In the genomic region with DNA sequence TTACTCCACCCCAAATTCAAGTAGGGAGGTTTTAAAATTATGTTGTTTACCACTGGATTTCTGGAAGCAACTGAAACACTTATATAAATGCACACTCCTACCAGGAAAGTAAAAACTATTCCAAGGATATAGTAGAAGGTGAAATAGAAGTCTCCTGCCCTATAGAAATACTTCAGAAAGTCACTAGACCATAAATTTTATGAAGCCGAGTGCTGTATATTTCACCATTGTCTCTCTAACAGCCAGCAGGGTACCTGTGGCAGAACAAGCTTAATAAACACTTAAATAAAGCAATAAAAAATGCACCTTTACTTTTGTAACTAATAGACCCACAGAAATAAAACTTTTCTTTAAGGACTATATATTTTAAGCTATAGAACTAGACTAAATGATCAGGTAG, we compare ENCODE assay signal across 27 cellular contexts.
"Had no signal": no experiment of that assay in that cellular context is flagged by ENCODE, and none has a peak within 500 bp of the region (broad histone marks: within the 10 kb centered on the region; RNA-seq: fewer than 3 reads in every experiment).

No MANE protein-coding gene starts in this region.

- H3K36me3 ChIP-seq: esophagus squamous epithelium, left lung, neural progenitor cell, ovary, right lobe of liver, stomach, tibial artery, upper lobe of left lung had no signal

- ATAC-seq: left lung; mucosa of descending colon; naive thymus-derived CD4-positive, alpha-beta T cell; right lobe of liver; stimulated activated effector memory CD8-positive, alpha-beta T cell treated with anti-CD3 and anti-CD28 coated beads, Interleukin-12 subunit alpha, Interleukin-12 subunit beta, amount 100 ng/mL, for 72 hours had no signal

- H3K4me2 ChIP-seq: neural progenitor cell had no signal

- DNase-seq: caudate nucleus; effector CD8-positive, alpha-beta T cell; endodermal cell; esophagus squamous epithelium; foreskin melanocyte; head of caudate nucleus; left lung; mesenchymal stem cell; mucosa of descending colon; naive thymus-derived CD4-positive, alpha-beta T cell; occipital lobe; ovary; posterior cingulate gyrus; right lobe of liver; stimulated activated CD4-positive, alpha-beta T cell treated with anti-CD3 and anti-CD28 coated beads, Interleukin-2, amount 100 ng/mL, for 24 hours; stimulated activated CD4-positive, alpha-beta T cell treated with anti-CD3 and anti-CD28 coated beads, Interleukin-4, amount 100 ng/mL, for 24 hours; stimulated activated naive CD4-positive, alpha-beta T cell treated with Interleukin-2 at 50 U/mL for 16 hours; stomach; substantia nigra; testis; tibial artery; upper lobe of left lung had no signal

- H3K4me3 ChIP-seq: esophagus squamous epithelium, left lung, mucosa of descending colon, neural progenitor cell, ovary, right lobe of liver, stomach, testis, tibial artery, upper lobe of left lung had no signal

- H3K9me3 ChIP-seq: esophagus squamous epithelium, left lung, mucosa of descending colon, ovary, right lobe of liver, stomach, testis, tibial artery, upper lobe of left lung had no signal

- FAIRE-seq: keratinocyte, urothelium cell line had no signal

- H3K27me3 ChIP-seq: esophagus squamous epithelium, left lung, neural progenitor cell, ovary, right lobe of liver, stomach, testis, tibial artery, upper lobe of left lung had no signal

- H3K27ac ChIP-seq: epithelial cell of prostate, left lung, neural progenitor cell, ovary, right lobe of liver, testis, tibial artery, upper lobe of left lung had no signal

- H3K9ac ChIP-seq: neural progenitor cell had no signal

- H3K4me1 ChIP-seq: esophagus squamous epithelium, left lung, right lobe of liver, testis, upper lobe of left lung had no signal
